ENCODE assay signal across 29 cellular contexts in genomic region chr20:62635852-62636251, GRCh38. TPM values are rescaled to one million over a fixed set of nuclear protein-coding genes. Genes with fewer than 3 reads are reported as not detected.
DNase-seq lines count a peak whose midpoint lies in the region; ATAC-seq, FAIRE-seq and TF ChIP-seq lines count a peak whose summit lies in the region.
"Had no signal": no experiment of that assay in that cellular context is flagged by ENCODE, and none has a peak within 500 bp of the region (broad histone marks: within the 10 kb centered on the region; RNA-seq: fewer than 3 reads in every experiment).

No MANE protein-coding gene starts in this region.

- TF ChIP-seq EP300 in HepG2 (IDR thresholded peaks at IDR 0.05; ENCODE audit: low read depth in 2 of 2, low read length in 2 of 2) (no peak), HepG2 (CRISPR knock-in tag; IDR thresholded peaks at IDR 0.05; ENCODE audit: borderline replicate concordance) (no peak), gastroesophageal sphincter (IDR thresholded peaks at IDR 0.05) (no peak)

- no peak overlapping the region for H2AFZ ChIP-seq in HepG2 (ENCODE audit: low read length)
- H2AFZ ChIP-seq: neural progenitor cell had no signal

- H3K36me3 Mint-ChIP-seq in mesothelial cell of epicardium: no peaks in the 10 kb centered on the region
- H3K36me3 Mint-ChIP-seq: memory B cell, neural progenitor cell had no signal

- H3K4me1 ChIP-seq in HepG2 (ENCODE audit: insufficient read depth, low read length) (peaks cover 93% of the 10 kb centered on the region), right lobe of liver (no peaks in the 10 kb centered on the region), gastroesophageal sphincter (no peaks in the 10 kb centered on the region)
- H3K4me1 ChIP-seq: HAP-1, prostate gland, uterus had no signal

- H3K4me1 Mint-ChIP-seq in mesothelial cell of epicardium: peaks cover 46% of the 10 kb centered on the region

- no peak overlapping the region; the same call in 1 of the 2 replicates for H3K4me2 ChIP-seq in HepG2 (ENCODE audit: low read depth, low read length)
- H3K4me2 ChIP-seq: neural progenitor cell had no signal

- H3K4me3 ChIP-seq in HepG2 (replicated peaks in 1 of 3; ENCODE audit: insufficient read depth in 1 of 3, low read depth in 2 of 3, low read length in 3 of 3): no peak overlapping the region; a peak in 1 of 6 replicates
- H3K4me3 ChIP-seq in right lobe of liver: no peak overlapping the region
- no peak overlapping the region for H3K4me3 ChIP-seq in WERI-Rb-1 (ENCODE audit: low read depth, low read length)
- no peak overlapping the region for H3K4me3 ChIP-seq in gastroesophageal sphincter
- H3K4me3 ChIP-seq: HAP-1, left lung, neural progenitor cell, prostate gland, thoracic aorta, uterus had no signal

- H3K27ac ChIP-seq in HepG2 (ENCODE audit: extremely low read length, insufficient read depth, low read length) (no peak overlapping the region), right lobe of liver (no peak overlapping the region), WERI-Rb-1 (peak overlapping the region; percentile 72), gastroesophageal sphincter (no peak overlapping the region)
- H3K27ac ChIP-seq: left lung, neural progenitor cell, prostate gland, thoracic aorta, uterus had no signal

- H3K79me2 ChIP-seq in HepG2 (ENCODE audit: insufficient read depth, low read length): no peaks in the 10 kb centered on the region

- no peak for TF ChIP-seq RAD21 in HepG2 (CRISPR knock-in tag; IDR thresholded peaks at IDR 0.05)

- CTCF ChIA-PET in HepG2 (lab: Yijun Ruan, JAX; ENCODE audit: low intra/inter-chr PET ratio, low total read pairs): no interaction called here

- in situ Hi-C loops in HepG2 (cut with HindIII; ENCODE audit: extremely low pct_ligation_motif_present, low pct_unique_long_range_greater_than_20kb): no loop called here

- H3K36me3 ChIP-seq in HepG2 (replicated peaks in 1 of 2; ENCODE audit: control insufficient read depth in 1 of 2, insufficient read depth in 2 of 2, low read length in 2 of 2): no peaks in the 10 kb centered on the region
- no peaks in the 10 kb centered on the region for H3K36me3 ChIP-seq in right lobe of liver
- H3K36me3 ChIP-seq in WERI-Rb-1: no peaks in the 10 kb centered on the region
- H3K36me3 ChIP-seq in gastroesophageal sphincter: no peaks in the 10 kb centered on the region
- H3K36me3 ChIP-seq: BE2C, HAP-1, left lung, neural progenitor cell, prostate gland, thoracic aorta, uterus had no signal

- FAIRE-seq in HepG2 (lab: Jason Lieb, UNC): no peak
- FAIRE-seq: GM12892, islet of Langerhans had no signal

- H3K27me3 ChIP-seq in HepG2 (ENCODE audit: control insufficient read depth in 1 of 2, insufficient read depth in 2 of 2, low read length in 2 of 2) (peaks cover 28 to 72% of the 10 kb centered on the region in 2 experiments), right lobe of liver (peaks cover 0 to 6% of the 10 kb centered on the region in 2 donors), WERI-Rb-1 (ENCODE audit: insufficient read depth, low read depth, severe bottlenecking) (no peaks in the 10 kb centered on the region), gastroesophageal sphincter (peaks cover 96% of the 10 kb centered on the region)
- H3K27me3 ChIP-seq: BE2C, uterus had no signal

- H3K9me3 ChIP-seq in HepG2 (ENCODE audit: low read length): no peaks in the 10 kb centered on the region
- H3K9me3 ChIP-seq in right lobe of liver: no peaks in the 10 kb centered on the region
- H3K9me3 ChIP-seq in WERI-Rb-1 (ENCODE audit: severe bottlenecking): no peaks in the 10 kb centered on the region
- H3K9me3 ChIP-seq in gastroesophageal sphincter: no peaks in the 10 kb centered on the region
- H3K9me3 ChIP-seq: BE2C, HAP-1, left lung, prostate gland, thoracic aorta, uterus had no signal

- intact Hi-C loops in HepG2 (cut with micrococcal nuclease; ENCODE audit: unreplicated experiment) (no loop called here), right lobe of liver (cut with DNase I) (no loop called here)

- H3K4me3 Mint-ChIP-seq in mesothelial cell of epicardium: peak overlapping the region; percentile 6
- H3K4me3 Mint-ChIP-seq: effector memory CD8-positive, alpha-beta T cell; memory B cell had no signal

- no peaks in the 10 kb centered on the region for H3K9me3 Mint-ChIP-seq in mesothelial cell of epicardium
- H3K9me3 Mint-ChIP-seq: effector memory CD8-positive, alpha-beta T cell; memory B cell; neural progenitor cell had no signal

- H3K27me3 Mint-ChIP-seq in mesothelial cell of epicardium (ENCODE audit: low read depth): peaks cover 35% of the 10 kb centered on the region

- ATAC-seq in HepG2 (no peak; the same call in 2 of the 3 replicates), right lobe of liver (no peak), gastroesophageal sphincter (no peak), HG02678 (IDR thresholded peaks at IDR 0.05; ENCODE audit: unreplicated experiment) (no peak)
- ATAC-seq: effector memory CD8-positive, alpha-beta T cell; left lung had no signal

- TF ChIP-seq POLR2A in HepG2 (IDR thresholded peaks at IDR 0.05; ENCODE audit: insufficient read depth in 1 of 2, low read depth in 2 of 2, low read length in 2 of 2): no peak
- no peak for TF ChIP-seq POLR2A in right lobe of liver (IDR thresholded peaks at IDR 0.05)
- no peak for TF ChIP-seq POLR2A in gastroesophageal sphincter (IDR thresholded peaks at IDR 0.05)

- DNase-seq in HepG2 (ENCODE audit: low spot score) (no peak), right lobe of liver (no peak), WERI-Rb-1 (peak; percentile 59), mesothelial cell of epicardium (ENCODE audit: low spot score in 2 of 2, unreplicated experiment in 2 of 2) (no peak), NCI-H1105 (lab: John Stamatoyannopoulos, UW) (no peak)
- DNase-seq: activated CD4-positive, alpha-beta T cell treated with anti-CD3 and anti-CD28 coated beads for 48 hours; activated gamma-delta T cell treated with Interleukin-2 at 50 U/mL for 16 hours; activated T-cell treated with anti-CD3 and anti-CD28 coated beads, Interleukin-2, amount 50 U/mL, for 1 hour; BE2C; cortex of kidney; effector memory CD8-positive, alpha-beta T cell; erythroblast; NCI-H1436; NCI-H2081; NCI-H2227 treated with DMSO at 0.1 percent for 48 hours; NCI-H526; NK-92 treated with Interleukin-12 subunit alpha and Interleukin-12 subunit beta, amount 100 ng/mL, for 24 hours; stimulated activated naive CD4-positive, alpha-beta T cell treated with Interleukin-2 at 50 U/mL for 16 hours; uterus had no signal

- TF ChIP-seq CTCF in HepG2 (CRISPR knock-in tag; IDR thresholded peaks at IDR 0.05) (no peak), right lobe of liver (IDR thresholded peaks at IDR 0.05) (no peak), WERI-Rb-1 (IDR thresholded peaks at IDR 0.05; ENCODE audit: low read depth, low read length) (no peak), mesothelial cell of epicardium (IDR thresholded peaks at IDR 0.05; ENCODE audit: unreplicated experiment) (no peak), gastroesophageal sphincter (IDR thresholded peaks at IDR 0.05) (no peak)

- peak overlapping the region; percentile 34 for H3K27ac Mint-ChIP-seq in mesothelial cell of epicardium
- H3K27ac Mint-ChIP-seq: effector memory CD8-positive, alpha-beta T cell; memory B cell; neural progenitor cell had no signal

- WGBS in HepG2 (ENCODE audit: low lambda C conversion rate): 39% methylated on average over 14 of the region's 16 CpGs
- WGBS in right lobe of liver (ENCODE audit: insufficient coverage, low coverage, low lambda C conversion rate, missing lambda C conversion rate): 50% methylated on average over 7 of the region's 16 CpGs
- WGBS in gastroesophageal sphincter (ENCODE audit: low coverage in 1 of 2), 2 donors: 73% methylated on average over 11 to 13 of the region's 16 CpGs

- POLR2A ChIA-PET in HepG2 (lab: Yijun Ruan, JAX): interaction anchor here (1.2 kb wide), 1 partner anchor 12 kb away, joined by 4 read pairs; no protein-coding TSS in a partner anchor

- no peaks in the 10 kb centered on the region for H4K20me1 ChIP-seq in HepG2 (ENCODE audit: insufficient read depth, low read length)

- no TSS peak for BruUV-seq in HepG2 (replicated peaks; lab: Mats Ljungman, UMichigan)

- no peak overlapping the region for H3K9ac ChIP-seq in HepG2 (ENCODE audit: insufficient read depth, low read depth, low read length)
- H3K9ac ChIP-seq: neural progenitor cell had no signal

TF ChIP-seq in HepG2, 621 proteins besides CTCF, POLR2A, EP300 and RAD21 (continues in another document):
- no peak for TF ChIP-seq ZNF703 (CRISPR knock-in tag; IDR thresholded peaks at IDR 0.05; ENCODE audit: borderline replicate concordance)
- no peak for TF ChIP-seq POLR2AphosphoS5 (IDR thresholded peaks at IDR 0.05; ENCODE audit: low read depth, low read length)
- 0 out of 2 replicates have a peak, but pooled peaks have one; percentile 2 for TF ChIP-seq SALL1 (CRISPR knock-in tag; IDR thresholded peaks at IDR 0.05)
- TF ChIP-seq MED8 (CRISPR knock-in tag; IDR thresholded peaks at IDR 0.05; ENCODE audit: insufficient replicate concordance): no peak
- no peak for TF ChIP-seq ZNF337 (CRISPR knock-in tag; IDR thresholded peaks at IDR 0.05; ENCODE audit: borderline replicate concordance, low read depth)

RNA-seq across cellular contexts. Expression of gene SLCO4A1, which starts 6.5 kb away (rescaled TPM):
- 23.8 and 55.5 TPM in 2 replicates for total RNA-seq in HepG2 (2016; rRNA removed; fragmentation: Illumina TruSeq; extraction: Trizol)
- total RNA-seq in HepG2 (2016; cell fraction: cytosol; rRNA removed; fragmentation: Illumina TruSeq; extraction: Trizol; ENCODE audit: low read depth): 21.3 and 22.4 TPM in 2 replicates
- total RNA-seq in HepG2 (2016; cell fraction: insoluble cytoplasmic fraction; rRNA removed; fragmentation: Illumina TruSeq; extraction: Trizol): 20.7 and 58.6 TPM in 2 replicates
- 31.3 and 32.0 TPM in 2 replicates for total RNA-seq in HepG2 (2016; cell fraction: membrane; rRNA removed; fragmentation: Illumina TruSeq; extraction: Trizol)
- total RNA-seq in HepG2 (2016; cell fraction: nucleus; rRNA removed; fragmentation: Illumina TruSeq; extraction: Trizol): 55.7 and 65.4 TPM in 2 replicates
- polyA plus RNA-seq in HepG2 (2011; rRNA removed): 91.3 and 112 TPM in 2 replicates
- 53.2 and 96.9 TPM in 2 replicates for polyA plus RNA-seq in HepG2 (2011; cell fraction: cytosol; rRNA removed)
- 133 and 239 TPM in 2 replicates for polyA plus RNA-seq in HepG2 (2011; cell fraction: nucleus; rRNA removed)
- polyA plus RNA-seq in HepG2 (2012): 48.1 and 97.6 TPM in 2 replicates
- polyA plus RNA-seq in HepG2 (2016; cell fraction: cytosol; fragmentation: Illumina TruSeq; extraction: Trizol; ENCODE audit: low read depth): 14.3 and 17.6 TPM in 2 replicates
- 25.9 and 26.2 TPM in 2 replicates for polyA plus RNA-seq in HepG2 (2016; cell fraction: insoluble cytoplasmic fraction; fragmentation: Illumina TruSeq; extraction: Trizol; ENCODE audit: low read depth)
- 21.9 and 22.4 TPM in 2 replicates for polyA plus RNA-seq in HepG2 (2016; cell fraction: membrane; fragmentation: Illumina TruSeq; extraction: Trizol; ENCODE audit: low read depth)
- polyA plus RNA-seq in HepG2 (2016; cell fraction: nucleus; fragmentation: Illumina TruSeq; extraction: Trizol; ENCODE audit: insufficient read depth, low read depth): 114 and 125 TPM in 2 replicates
- polyA minus RNA-seq in HepG2 (2011; rRNA and poly(A)+ RNA removed; ENCODE audit: low replicate concordance): 44.0 and 104 TPM in 2 replicates
- polyA minus RNA-seq in HepG2 (2011; cell fraction: cytosol; rRNA and poly(A)+ RNA removed): 27.7 and 39.2 TPM in 2 replicates
- 31.2 and 42.4 TPM in 2 replicates for polyA minus RNA-seq in HepG2 (2011; cell fraction: nucleus; rRNA and poly(A)+ RNA removed)
- total RNA-seq in right lobe of liver: 1 to 10 TPM in 5 of 6 experiments, under 1 TPM in 1; 0.93 to 8.8 (median 4.3) TPM
- 3.7 to 4.5 TPM (median 4.3 TPM) in 3 replicates for total RNA-seq in mesothelial cell of epicardium
- 10 to 100 TPM; 15.9 to 20.2 (median 19.2) TPM for total RNA-seq in gastroesophageal sphincter
